In the genomic region with DNA sequence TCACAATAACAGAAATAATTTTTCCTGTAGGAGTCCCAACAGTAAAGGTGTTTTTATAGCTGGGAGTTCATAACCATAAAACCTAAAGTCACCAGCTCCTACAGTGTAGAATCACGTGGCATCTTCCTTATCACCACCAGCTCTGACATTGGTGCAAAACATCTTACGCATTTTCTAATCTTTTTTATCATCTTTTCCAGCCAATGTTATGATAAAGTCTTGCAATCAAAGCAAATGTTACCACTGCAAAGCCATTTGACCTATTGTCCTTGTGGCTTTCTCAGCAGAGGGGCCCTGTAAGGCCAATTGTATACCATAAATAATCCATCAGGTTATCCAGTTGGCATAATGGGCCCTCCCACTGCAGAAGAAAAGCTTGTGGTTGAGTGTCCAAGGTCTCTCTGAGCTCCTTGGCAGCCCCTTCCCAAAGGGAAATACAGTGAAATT, we compare ENCODE assay signal across 19 cellular contexts.
"Had no signal": no experiment of that assay in that cellular context is flagged by ENCODE, and none has a peak within 500 bp of the region (broad histone marks: within the 10 kb centered on the region; RNA-seq: fewer than 3 reads in every experiment).

No MANE protein-coding gene starts in this region.

- H3K9me3 Mint-ChIP-seq: brain; dendritic cell treated with granulocyte-macrophage colony-stimulating factor and Interleukin-4, amounts not matched to agents 40 ng/mL and 50 ng/mL, for 4 days; effector memory CD8-positive, alpha-beta T cell; neural progenitor cell; stimulated activated memory B cell treated with anti-CD40 and anti-IgM and Interleukin-4, amounts not matched to agents 10 μg/mL and 1 μg/mL and 100 μg/mL, for 72 hours; WTC11 had no signal

- H3K9me3 ChIP-seq: ovary, tibial nerve had no signal

- H3K4me3 Mint-ChIP-seq: activated naive CD8-positive, alpha-beta T cell; activated T-cell treated with anti-CD3 and anti-CD28 coated beads, Interleukin-2, amount 50 U/mL, for 72 hours; brain; dendritic cell treated with granulocyte-macrophage colony-stimulating factor and Interleukin-4, amounts not matched to agents 40 ng/mL and 50 ng/mL, for 4 days; effector memory CD8-positive, alpha-beta T cell; neural progenitor cell; stimulated activated memory B cell treated with anti-CD40 and anti-IgM and Interleukin-4, amounts not matched to agents 10 μg/mL and 1 μg/mL and 100 μg/mL, for 72 hours; T-helper 17 cell; WTC11 had no signal

- H3K27ac ChIP-seq: neural progenitor cell, ovary, tibial nerve had no signal

- ATAC-seq: activated T-cell treated with anti-CD3 and anti-CD28 coated beads, Interleukin-2, amount 50 U/mL, for 72 hours; effector memory CD8-positive, alpha-beta T cell; stimulated activated memory B cell treated with anti-CD40 and anti-IgM and Interleukin-4, amounts not matched to agents 10 μg/mL and 1 μg/mL and 100 μg/mL, for 72 hours; T-helper 17 cell; WTC11 had no signal

- H3K36me3 ChIP-seq: neural progenitor cell, ovary, tibial nerve had no signal

- H3K27ac Mint-ChIP-seq: activated naive CD8-positive, alpha-beta T cell; activated T-cell treated with anti-CD3 and anti-CD28 coated beads, Interleukin-2, amount 50 U/mL, for 72 hours; effector memory CD8-positive, alpha-beta T cell; stimulated activated memory B cell treated with anti-CD40 and anti-IgM and Interleukin-4, amounts not matched to agents 10 μg/mL and 1 μg/mL and 100 μg/mL, for 72 hours; T-helper 17 cell; WTC11 had no signal

- H3K4me2 ChIP-seq: neural progenitor cell had no signal

- H3K9ac ChIP-seq: neural progenitor cell had no signal

- DNase-seq: activated CD4-positive, alpha-beta T cell treated with anti-CD3 and anti-CD28 coated beads for 48 hours; activated CD8-positive, alpha-beta memory T cell treated with anti-CD3 and anti-CD28 coated beads, Interleukin-2, amount 50 U/mL, for 48 hours; activated gamma-delta T cell treated with Interleukin-2 at 50 U/mL for 16 hours; activated T-cell treated with anti-CD3 and anti-CD28 coated beads, Interleukin-2, amount 50 U/mL, for 72 hours; effector memory CD8-positive, alpha-beta T cell; hippocampal formation; kidney; stimulated activated CD4-positive, alpha-beta T cell treated with anti-CD3 and anti-CD28 coated beads, Interleukin-12 subunit alpha, Interleukin-12 subunit beta, amount 100 ng/mL, for 4 hours; stimulated activated CD4-positive, alpha-beta T cell treated with anti-CD3 and anti-CD28 coated beads, Interleukin-2, amount 100 ng/mL, for 48 hours; substantia nigra; T-helper 17 cell had no signal

- H3K27me3 Mint-ChIP-seq: activated naive CD8-positive, alpha-beta T cell had no signal

- H3K4me3 ChIP-seq: neural progenitor cell, ovary, tibial nerve had no signal

- H3K27me3 ChIP-seq: neural progenitor cell, ovary, tibial nerve had no signal

- H2AFZ ChIP-seq: neural progenitor cell had no signal

- H3K36me3 Mint-ChIP-seq: activated naive CD8-positive, alpha-beta T cell; brain; neural progenitor cell; stimulated activated memory B cell treated with anti-CD40 and anti-IgM and Interleukin-4, amounts not matched to agents 10 μg/mL and 1 μg/mL and 100 μg/mL, for 72 hours; WTC11 had no signal

- H3K4me1 ChIP-seq: neural progenitor cell, tibial nerve had no signal
